24 cellular contexts compared by ENCODE assay signal in the genomic region with DNA sequence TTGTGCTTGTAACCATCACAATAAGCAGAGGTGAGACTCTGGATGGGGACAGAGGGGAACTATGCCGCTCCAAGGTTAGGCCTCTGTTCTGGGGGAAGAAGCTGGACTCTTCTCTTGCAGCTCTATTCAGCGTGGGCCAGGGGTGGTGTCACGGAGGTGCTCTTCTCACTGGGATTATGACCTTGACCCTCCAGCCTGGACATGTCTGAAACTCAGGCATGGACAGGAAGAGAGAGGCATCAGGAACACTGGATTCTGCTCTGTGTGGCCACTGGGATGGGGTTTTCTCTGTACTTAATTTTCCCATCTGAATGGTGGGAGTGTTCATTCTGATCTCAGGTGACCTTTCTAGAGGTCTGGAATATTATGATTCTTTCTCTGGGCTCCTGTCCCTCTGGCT. TPM values are rescaled to one million over a fixed set of nuclear protein-coding genes. Genes with fewer than 3 reads are reported as not detected.
A peak's percentile ranks its signal among the peaks of the same experiment; 100 is the strongest.
DNase-seq lines count a peak whose midpoint lies in the region; ATAC-seq and TF ChIP-seq lines count a peak whose summit lies in the region.
"Had no signal": no experiment of that assay in that cellular context is flagged by ENCODE, and none has a peak within 500 bp of the region (broad histone marks: within the 10 kb centered on the region; RNA-seq: fewer than 3 reads in every experiment).

No MANE protein-coding gene starts in this region.

- peaks cover 13% of the 10 kb centered on the region for H4K20me1 ChIP-seq in osteoblast (ENCODE audit: insufficient read depth, low read length)

- H3K9me3 ChIP-seq in HEK293 (ENCODE audit: control insufficient read depth, insufficient read depth, low read depth, low read length) (no peaks in the 10 kb centered on the region), endodermal cell (ENCODE audit: control insufficient read depth, low read length) (no peaks in the 10 kb centered on the region), osteoblast (ENCODE audit: low read depth, low read length) (no peaks in the 10 kb centered on the region)
- H3K9me3 ChIP-seq: A549; BE2C; BLaER1 treated with 17β-estradiol and CSF1 and Interleukin-3, amounts not matched to agents 10 nM and 100 nM had no signal

- no peak overlapping the region for H2AFZ ChIP-seq in osteoblast (ENCODE audit: low read length)
- H2AFZ ChIP-seq: GM23248 had no signal

- H3K9me3 Mint-ChIP-seq in endodermal cell, result no peaks in the 10 kb centered on the region
- H3K9me3 Mint-ChIP-seq: CD14-positive monocyte; CD4-positive, alpha-beta T cell; CD8-positive, alpha-beta memory T cell had no signal

- H3K36me3 Mint-ChIP-seq in endodermal cell (ENCODE audit: low read depth), result peaks cover 2% of the 10 kb centered on the region
- H3K36me3 Mint-ChIP-seq: CD14-positive monocyte had no signal

- H3K4me3 Mint-ChIP-seq in endodermal cell, result no peak overlapping the region
- H3K4me3 Mint-ChIP-seq: CD14-positive monocyte; CD4-positive, alpha-beta T cell; CD8-positive, alpha-beta memory T cell had no signal

- H3K9ac ChIP-seq in endodermal cell (ENCODE audit: extremely low read depth, low read length, poor library complexity, severe bottlenecking), result peak overlapping the region; percentile 18
- H3K9ac ChIP-seq: GM23248 had no signal

- H3K4me2 ChIP-seq in osteoblast (ENCODE audit: insufficient read depth, low read length), result no peak overlapping the region
- H3K4me2 ChIP-seq: A549 had no signal

- H3K27ac ChIP-seq in HEK293 (ENCODE audit: extremely low read depth, low read depth, low read length) (0 out of 2 replicates have a peak overlapping the region, but pooled peaks have one; percentile 41), RWPE1 (peak overlapping the region; percentile 14), endodermal cell (ENCODE audit: low read depth, low read length) (no peak overlapping the region), osteoblast (ENCODE audit: low read depth, low read length) (no peak overlapping the region)
- H3K27ac ChIP-seq: A549; BLaER1 treated with 17β-estradiol and CSF1 and Interleukin-3, amounts not matched to agents 10 nM and 100 nM; GM23248 had no signal

- no peak for TF ChIP-seq CTCF in HEK293 (tag by site-specific recombination; IDR thresholded peaks at IDR 0.05)
- no peak for TF ChIP-seq CTCF in RWPE1 (conservative IDR thresholded peaks at IDR 0.05; ENCODE audit: low read depth)
- no peak for TF ChIP-seq CTCF in endodermal cell (conservative IDR thresholded peaks at IDR 0.05)
- no peak for TF ChIP-seq CTCF in osteoblast (IDR thresholded peaks at IDR 0.05; ENCODE audit: extremely low read depth, low read depth, low read length)

- H3K36me3 ChIP-seq in HEK293 (ENCODE audit: control insufficient read depth in 2 of 2, insufficient read depth in 1 of 2, low read length in 2 of 2) (peaks cover 29 to 41% of the 10 kb centered on the region in 2 experiments), endodermal cell (ENCODE audit: control insufficient read depth, insufficient read depth, low read length) (peaks cover 9% of the 10 kb centered on the region), osteoblast (ENCODE audit: insufficient read depth, low read length) (no peaks in the 10 kb centered on the region)

- H3K79me2 ChIP-seq in osteoblast (ENCODE audit: insufficient read depth, low read length), result peaks cover 15% of the 10 kb centered on the region

- H3K4me3 ChIP-seq in HEK293 (ENCODE audit: low read depth, low read length), result no peak overlapping the region
- H3K4me3 ChIP-seq in endodermal cell (ENCODE audit: low read length), result no peak overlapping the region
- H3K4me3 ChIP-seq in osteoblast (ENCODE audit: insufficient read depth, low read length), result no peak overlapping the region
- H3K4me3 ChIP-seq: A549; BLaER1 treated with 17β-estradiol and CSF1 and Interleukin-3, amounts not matched to agents 10 nM and 100 nM; GM12878; GM23248 had no signal

- H3K27me3 ChIP-seq in endodermal cell (ENCODE audit: control insufficient read depth, insufficient read depth, low read length, poor library complexity, severe bottlenecking) (no peaks in the 10 kb centered on the region), osteoblast (ENCODE audit: insufficient read depth, low read length) (no peaks in the 10 kb centered on the region)
- H3K27me3 ChIP-seq: BE2C; BLaER1 treated with 17β-estradiol and CSF1 and Interleukin-3, amounts not matched to agents 10 nM and 100 nM had no signal

- DNase-seq in RWPE1 (ENCODE audit: low spot score) (no peak), endodermal cell (no peak), osteoblast (ENCODE audit: insufficient read length, low spot score, missing footprints) (peak; percentile 11), SHP77 (lab: John Stamatoyannopoulos, UW) (no peak)
- DNase-seq: 8988T; ACHN; AML-193; BE2C; CD4-positive, alpha-beta T cell; CD8-positive, alpha-beta memory T cell; DMS 273 treated with DMSO at 0.1 percent for 48 hours; DMS79; EL; GDM1; GM23248; H7; HCEC 1CT had no signal

- WGBS in endodermal cell (ENCODE audit: insufficient coverage in 1 of 2, insufficient read length in 1 of 2), 2 experiments, result 95 to 100% methylated on average over 1 to 3 of the region's 3 CpGs

- no peaks in the 10 kb centered on the region for H3K4me1 Mint-ChIP-seq in endodermal cell

- CTCF ChIA-PET in HEK293 (lab: Yijun Ruan, JAX) (interaction anchor here (0.5 to 0.6 kb wide), 2 partner anchors 29 to 88 kb away, joined by 3 read pairs; no protein-coding TSS in a partner anchor), RWPE1 (lab: Yijun Ruan, JAX) (interaction anchor here (0.6 kb wide), 1 partner anchor 108 kb away, joined by 3 read pairs; no protein-coding TSS in a partner anchor)

- no peak overlapping the region for H3K27ac Mint-ChIP-seq in endodermal cell
- H3K27ac Mint-ChIP-seq: CD4-positive, alpha-beta T cell had no signal

- H3K27me3 Mint-ChIP-seq in endodermal cell (ENCODE audit: insufficient read depth), result no peaks in the 10 kb centered on the region
- H3K27me3 Mint-ChIP-seq: CD4-positive, alpha-beta T cell; CD8-positive, alpha-beta memory T cell had no signal

- ATAC-seq in GM21576 (IDR thresholded peaks at IDR 0.05; ENCODE audit: unreplicated experiment) (no peak), GM21723 (IDR thresholded peaks at IDR 0.05; ENCODE audit: unreplicated experiment) (no peak)
- ATAC-seq: GM12878 had no signal

- POLR2A ChIA-PET in HEK293 (lab: Yijun Ruan, JAX), result interaction anchor here (0.5 to 1.1 kb wide), 2 partner anchors 64 to 82 kb away, joined by 3 to 5 read pairs; no protein-coding TSS in a partner anchor
- POLR2A ChIA-PET in RWPE1 (lab: Yijun Ruan, JAX; ENCODE audit: low non-redundant PET), result no interaction called here

- peaks cover 24% of the 10 kb centered on the region for H3K4me1 ChIP-seq in HEK293 (ENCODE audit: control insufficient read depth, insufficient read depth, low read length)
- no peaks in the 10 kb centered on the region for H3K4me1 ChIP-seq in endodermal cell (ENCODE audit: control insufficient read depth, insufficient read depth, low read length)
- H3K4me1 ChIP-seq in osteoblast (ENCODE audit: insufficient read depth, low read length), result no peaks in the 10 kb centered on the region
- H3K4me1 ChIP-seq: A549, BE2C had no signal

TF ChIP-seq in HEK293, 187 proteins besides CTCF, POLR2A, EP300 and RAD21 (continues in another document):
- no peak for TF ChIP-seq OVOL3 (tag by site-specific recombination; IDR thresholded peaks at IDR 0.05)
- no peak for TF ChIP-seq ZNF571 (tag by site-specific recombination; IDR thresholded peaks at IDR 0.05)
- TF ChIP-seq ZNF311 (tag by site-specific recombination; IDR thresholded peaks at IDR 0.05; ENCODE audit: borderline replicate concordance), result no peak
- TF ChIP-seq ZNF157 (tag by site-specific recombination; IDR thresholded peaks at IDR 0.05), result no peak
- TF ChIP-seq, protein P1, sequence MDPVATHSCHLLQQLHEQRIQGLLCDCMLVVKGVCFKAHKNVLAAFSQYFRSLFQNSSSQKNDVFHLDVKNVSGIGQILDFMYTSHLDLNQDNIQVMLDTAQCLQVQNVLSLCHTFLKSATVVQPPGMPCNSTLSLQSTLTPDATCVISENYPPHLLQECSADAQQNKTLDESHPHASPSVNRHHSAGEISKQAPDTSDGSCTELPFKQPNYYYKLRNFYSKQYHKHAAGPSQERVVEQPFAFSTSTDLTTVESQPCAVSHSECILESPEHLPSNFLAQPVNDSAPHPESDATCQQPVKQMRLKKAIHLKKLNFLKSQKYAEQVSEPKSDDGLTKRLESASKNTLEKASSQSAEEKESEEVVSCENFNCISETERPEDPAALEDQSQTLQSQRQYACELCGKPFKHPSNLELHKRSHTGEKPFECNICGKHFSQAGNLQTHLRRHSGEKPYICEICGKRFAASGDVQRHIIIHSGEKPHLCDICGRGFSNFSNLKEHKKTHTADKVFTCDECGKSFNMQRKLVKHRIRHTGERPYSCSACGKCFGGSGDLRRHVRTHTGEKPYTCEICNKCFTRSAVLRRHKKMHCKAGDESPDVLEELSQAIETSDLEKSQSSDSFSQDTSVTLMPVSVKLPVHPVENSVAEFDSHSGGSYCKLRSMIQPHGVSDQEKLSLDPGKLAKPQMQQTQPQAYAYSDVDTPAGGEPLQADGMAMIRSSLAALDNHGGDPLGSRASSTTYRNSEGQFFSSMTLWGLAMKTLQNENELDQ (tag by site-specific recombination; IDR thresholded peaks at IDR 0.05; ENCODE audit: low read depth), result no peak
- no peak for TF ChIP-seq ZNF133 (tag by site-specific recombination; IDR thresholded peaks at IDR 0.05)
- no peak for TF ChIP-seq ZNF423 (tag by site-specific recombination; IDR thresholded peaks at IDR 0.05)
- no peak for TF ChIP-seq ZNF112 (tag by site-specific recombination; IDR thresholded peaks at IDR 0.05)

RNA-seq across cellular contexts. Expression of gene MEGF8, which starts 7.6 kb away (rescaled TPM):
- total RNA-seq in endodermal cell, result 10 to 100 TPM; 48.0 to 51.4 TPM
- polyA plus RNA-seq in endodermal cell (2013, experiment 1 of 2), result 26.6 TPM
- 28.6 TPM for polyA plus RNA-seq in endodermal cell (2013, experiment 2 of 2)
- 23.9 and 30.0 TPM in 2 replicates for total RNA-seq in osteoblast

RNA-seq across cellular contexts. Expression of gene TMEM145, which starts 19.9 kb away (rescaled TPM):
- total RNA-seq in endodermal cell, result under 1 TPM; 0.38 to 0.42 TPM
- 4.4 TPM for polyA plus RNA-seq in endodermal cell (2013, experiment 1 of 2)
- polyA plus RNA-seq in endodermal cell (2013, experiment 2 of 2), result 2.2 TPM
- total RNA-seq in osteoblast, result not detected in 2 replicates
- total RNA-seq: CD4-positive, alpha-beta T cell; GM23248 had no signal
- polyA plus RNA-seq: CD14-positive monocyte; CD8-positive, alpha-beta memory T cell; GM23248 had no signal

RNA-seq across cellular contexts. Expression of gene PAFAH1B3, which starts 30.6 kb away (rescaled TPM):
- total RNA-seq in endodermal cell, result 10 to 100 TPM; 63.0 to 70.2 TPM
- 105 TPM for polyA plus RNA-seq in endodermal cell (2013, experiment 1 of 2)
- polyA plus RNA-seq in endodermal cell (2013, experiment 2 of 2), result 98.0 TPM
- 18.3 and 23.2 TPM in 2 replicates for total RNA-seq in osteoblast

RNA-seq across cellular contexts. Expression of gene PRR19, which starts 31.1 kb away (rescaled TPM):
- total RNA-seq in endodermal cell, result 1 to 10 TPM; 1.4 to 2.7 TPM
- polyA plus RNA-seq in endodermal cell (2013, experiment 1 of 2), result 1.9 TPM
- 2.4 TPM for polyA plus RNA-seq in endodermal cell (2013, experiment 2 of 2)
- total RNA-seq in osteoblast, result 0.36 and 0.59 TPM in 2 replicates

RNA-seq across cellular contexts. Expression of gene CNFN, which starts 57.1 kb away (rescaled TPM):
- total RNA-seq in endodermal cell (1 to 10 TPM; 5.0 to 6.6 TPM), osteoblast (not detected in 2 replicates)
- 12.8 TPM for polyA plus RNA-seq in endodermal cell (2013, experiment 1 of 2)
- polyA plus RNA-seq in endodermal cell (2013, experiment 2 of 2), result 12.1 TPM
- total RNA-seq: CD4-positive, alpha-beta T cell; CD8-positive, alpha-beta memory T cell; GM12878; GM23248 had no signal
- polyA plus RNA-seq: CD8-positive, alpha-beta memory T cell had no signal

Comparison
In these comparisons a context has a peak if more than half of its experiments do, and no peak if none do; other contexts are left out.
1. H3K27ac ChIP-seq: peak in HEK293 (single experiment) and RWPE1 (single experiment); none in endodermal cell (single experiment) and osteoblast (single experiment).